23 cellular contexts compared by ENCODE assay signal in the genomic region with DNA sequence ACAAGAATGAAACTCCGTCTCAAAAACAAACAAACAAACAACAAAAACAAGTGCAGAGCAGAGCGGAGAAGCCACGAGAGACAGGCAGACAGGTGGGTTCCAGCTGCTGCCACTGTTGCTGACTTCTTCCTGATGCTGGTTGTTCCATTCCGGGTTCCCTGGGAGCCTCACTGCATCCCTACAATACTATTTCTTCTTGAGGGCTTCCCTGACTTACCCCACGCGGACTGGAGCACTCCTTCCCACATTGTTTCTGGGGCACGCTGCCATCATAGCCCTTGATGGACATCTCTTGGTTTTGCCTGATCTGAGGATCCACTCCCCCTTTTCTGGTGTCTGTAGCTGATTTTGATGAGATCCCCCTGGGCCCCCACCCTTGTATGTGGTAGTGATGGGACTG. TPM values are rescaled to one million over a fixed set of nuclear protein-coding genes. Genes with fewer than 3 reads are reported as not detected.
DNase-seq lines count a peak whose midpoint lies in the region; ATAC-seq, FAIRE-seq and TF ChIP-seq lines count a peak whose summit lies in the region.
"Had no signal": no experiment of that assay in that cellular context is flagged by ENCODE, and none has a peak within 500 bp of the region (broad histone marks: within the 10 kb centered on the region; RNA-seq: fewer than 3 reads in every experiment).

No MANE protein-coding gene starts in this region.

- H3K4me1 Mint-ChIP-seq in GM23338 = peaks cover 76% of the 10 kb centered on the region

- no peak overlapping the region for H4K8ac ChIP-seq in H1 (ENCODE audit: extremely low read depth, insufficient read depth, low read length)

- no peak for DNase-seq in GM23338 (ENCODE audit: low spot score)
- no peak for DNase-seq in H1 (ENCODE audit: low read depth in 1 of 2, low spot score in 2 of 2)
- DNase-seq in H4 (ENCODE audit: low spot score) = no peak
- no peak for DNase-seq in AG08395 (ENCODE audit: low spot score)
- no peak for DNase-seq in hippocampal formation (lab: John Stamatoyannopoulos, UW)
- DNase-seq: 8988T; ACHN; C1 segment of cervical spinal cord; Calu3; CD4-positive, alpha-beta memory T cell; COR-L47; DMS53; DMS79 treated with DMSO at 0.1 percent for 48 hours; GF-D8; GOT3; HFFc6 had no signal

- H2BK12ac ChIP-seq in H1 (ENCODE audit: low read depth, low read length) = peak overlapping the region; percentile 97

- H3K27ac ChIP-seq in GM23338 (ENCODE audit: low read depth) (no peak overlapping the region), HUES6 (ENCODE audit: low read depth, low read length) (no peak overlapping the region), H1 (ENCODE audit: low read depth, low read length) (no peak overlapping the region)
- H3K27ac ChIP-seq: A549 had no signal

- peak overlapping the region; percentile 21; the same call in 1 of the 2 replicates for H2AK5ac ChIP-seq in H1 (ENCODE audit: low read depth, low read length)

- H3K23me2 ChIP-seq in H1 (ENCODE audit: low read depth, low read length) = no peaks in the 10 kb centered on the region; the same call in none of the 2 replicates

- H3K4ac ChIP-seq in H1 (replicated peaks; ENCODE audit: insufficient read length, low read depth, low read length) = no peak overlapping the region

- H3K4me2 ChIP-seq in GM23338 (peak overlapping the region; percentile 70; the same call in 1 of the 2 replicates), H1 (ENCODE audit: insufficient read depth in 1 of 2, low read depth in 2 of 2, low read length in 2 of 2) (peak overlapping the region in 1 of 2 experiments; percentile 49; a peak in 1 of 4 replicates)
- H3K4me2 ChIP-seq: A549 had no signal

- WGBS in H1 (ENCODE audit: extremely low coverage in 1 of 2, insufficient coverage in 1 of 2, insufficient read length in 1 of 2, insufficient replicate concordance in 2 of 2, low coverage in 1 of 2, low lambda C conversion rate in 2 of 2, missing lambda C conversion rate in 1 of 2), 2 experiments = 81% methylated on average over 7 of the region's 7 CpGs; no CpG with 5 or more reads in 1 of the 2 experiments

- ATAC-seq in GM23338 = no peak
- ATAC-seq: A549 had no signal

- H3K14ac ChIP-seq in H1 (ENCODE audit: insufficient read length) = no peak overlapping the region

- H3K79me1 ChIP-seq in H1 (ENCODE audit: low read depth, low read length) = no peaks in the 10 kb centered on the region

- H4K91ac ChIP-seq in H1 (replicated peaks; ENCODE audit: insufficient read length, low read length) = peak overlapping the region; percentile 52

- H3K9ac ChIP-seq in HUES6 (ENCODE audit: low read length) (peak overlapping the region; percentile 19), H1 (replicated peaks in 1 of 4; ENCODE audit: extremely low read depth in 1 of 4, low read depth in 3 of 4, low read length in 3 of 4) (no peak overlapping the region)

- no peaks in the 10 kb centered on the region for H3K79me2 ChIP-seq in GM23338 (replicated peaks; ENCODE audit: insufficient read depth)
- H3K79me2 ChIP-seq in H1 (ENCODE audit: control insufficient read depth in 1 of 2, insufficient read depth in 2 of 2, low read length in 2 of 2) = no peaks in the 10 kb centered on the region

- peak overlapping the region; percentile 54; the same call in 1 of the 2 replicates for H3K18ac ChIP-seq in H1 (ENCODE audit: extremely low read depth, low read length)

- H3K36me3 ChIP-seq in GM23338 (ENCODE audit: insufficient read depth) (no peaks in the 10 kb centered on the region), HUES6 (ENCODE audit: control insufficient read depth, insufficient read depth, low read length) (no peaks in the 10 kb centered on the region), H1 (ENCODE audit: control insufficient read depth in 2 of 4, insufficient read depth in 4 of 4, low read length in 3 of 4) (no peaks in the 10 kb centered on the region)
- H3K36me3 ChIP-seq: HAP-1 had no signal

- H2BK15ac ChIP-seq in H1 (ENCODE audit: low read length) = 0 out of 2 replicates have a peak overlapping the region, but pooled peaks have one; percentile 41

- no peak for TF ChIP-seq RAD21 in H1 (IDR thresholded peaks at IDR 0.05 in 1 of 2, conservative IDR thresholded peaks at IDR 0.05 in 1 of 2; ENCODE audit: low read depth in 2 of 2, low read length in 2 of 2)

- no peak overlapping the region for H2BK120ac ChIP-seq in H1 (replicated peaks; ENCODE audit: low read depth, low read length)

- H3K9me3 ChIP-seq in HUES6 (ENCODE audit: control insufficient read depth, insufficient read depth, low read depth, low read length) (no peaks in the 10 kb centered on the region), H1 (ENCODE audit: insufficient read depth in 2 of 2, low read depth in 1 of 2, low read length in 1 of 2) (no peaks in the 10 kb centered on the region)
- H3K9me3 ChIP-seq: A549, HAP-1 had no signal

- no peak overlapping the region for H3K56ac ChIP-seq in H1 (replicated peaks; ENCODE audit: insufficient read length, low read depth, low read length)

- TF ChIP-seq POLR2A in H1 (IDR thresholded peaks at IDR 0.05; ENCODE audit: control extremely low read depth in 1 of 2, low read depth in 2 of 2, low read length in 2 of 2) = no peak

- H2BK5ac ChIP-seq in H1 (ENCODE audit: low read depth, low read length) = peak overlapping the region; percentile 96; the same call in 1 of the 2 replicates

- peaks cover 78% of the 10 kb centered on the region for H3K4me1 ChIP-seq in GM23338 (ENCODE audit: insufficient read depth)
- peaks cover 68% of the 10 kb centered on the region for H3K4me1 ChIP-seq in HUES6 (ENCODE audit: control insufficient read depth, insufficient read depth, low read length)
- H3K4me1 ChIP-seq in H1 (replicated peaks in 1 of 4; ENCODE audit: control insufficient read depth in 3 of 4, insufficient read depth in 4 of 4, low read length in 3 of 4) = peaks cover 16 to 48% (median 37%) of the 10 kb centered on the region in 4 experiments
- H3K4me1 ChIP-seq: A549 had no signal

- POLR2A ChIA-PET in H1 (lab: Charles Lee; ENCODE audit: partially characterized antibody) = interaction anchor here (1.1 to 3.3 kb wide), 4 partner anchors 9 to 40 kb away, joined by 3 to 17 read pairs (median 5); partner anchors contain the start of gene OAT

- TF ChIP-seq EP300 in H1 (IDR thresholded peaks at IDR 0.05; ENCODE audit: borderline replicate concordance in 1 of 2, low read depth in 2 of 2, low read length in 2 of 2) = no peak

- peaks cover 11% of the 10 kb centered on the region for H3F3A ChIP-seq in GM23338 (replicated peaks; ENCODE audit: low read depth)

- TF ChIP-seq CTCF in GM23338 (conservative IDR thresholded peaks at IDR 0.05; ENCODE audit: low read depth in 2 of 2) (no peak), H1 (IDR thresholded peaks at IDR 0.05; ENCODE audit: control extremely low read depth in 1 of 3, insufficient read depth in 1 of 3, low read depth in 1 of 3, low read length in 3 of 3) (no peak)

- H3K23ac ChIP-seq in H1 (ENCODE audit: insufficient read length) = no peak overlapping the region

- H3K27ac Mint-ChIP-seq in GM23338 = no peak overlapping the region
- H3K27ac Mint-ChIP-seq: CD4-positive, alpha-beta memory T cell; HFFc6 had no signal

- FAIRE-seq in H1 (lab: Jason Lieb, UNC) = no peak
- FAIRE-seq: A549, GM12891, GM19239 had no signal

- H3K4me3 ChIP-seq in GM23338 (no peak overlapping the region), HUES6 (ENCODE audit: low read depth, low read length) (no peak overlapping the region), H1 (ENCODE audit: extremely low read depth in 1 of 4, insufficient read depth in 2 of 4, low read depth in 3 of 4, low read length in 4 of 4) (no peak overlapping the region)
- H3K4me3 ChIP-seq: A549, HAP-1 had no signal

- H3K9me2 ChIP-seq in GM23338 (ENCODE audit: insufficient read depth) = no peaks in the 10 kb centered on the region

- H2AFZ ChIP-seq in GM23338 = no peak overlapping the region
- H2AFZ ChIP-seq in H1 (ENCODE audit: low read length) = no peak overlapping the region

- CTCF ChIA-PET in H1 (lab: Charles Lee; ENCODE audit: partially characterized antibody) = interaction anchor here (0.8 to 1.4 kb wide), 4 partner anchors 25 to 777 kb away, joined by 3 read pairs; no protein-coding TSS in a partner anchor

- peak overlapping the region; percentile 75; the same call in 1 of the 2 replicates for H2BK20ac ChIP-seq in H1 (ENCODE audit: low read length)

- H3K27me3 ChIP-seq in GM23338 (ENCODE audit: insufficient read depth) (peaks cover 6% of the 10 kb centered on the region), HUES6 (ENCODE audit: control insufficient read depth, insufficient read depth, low read length) (peaks cover 10% of the 10 kb centered on the region), H1 (replicated peaks in 1 of 4; ENCODE audit: control insufficient read depth in 3 of 4, extremely low read depth in 1 of 4, insufficient read depth in 3 of 4, low read length in 3 of 4) (peaks cover 0 to 7% (median 5%) of the 10 kb centered on the region in 4 experiments; a peak in 6 of 7 replicates)

- H4K20me1 ChIP-seq in GM23338 (replicated peaks; ENCODE audit: insufficient read depth) (no peaks in the 10 kb centered on the region), H1 (replicated peaks in 1 of 2; ENCODE audit: control insufficient read depth in 1 of 2, insufficient read depth in 2 of 2, low read length in 2 of 2) (no peaks in the 10 kb centered on the region)

- H3K27me3 Mint-ChIP-seq in GM23338 (ENCODE audit: insufficient read depth, low read depth, poor library complexity) = peaks cover 33% of the 10 kb centered on the region

- H3K36me3 Mint-ChIP-seq in GM23338 (ENCODE audit: low read depth) = no peaks in the 10 kb centered on the region
- H3K36me3 Mint-ChIP-seq: CD4-positive, alpha-beta memory T cell had no signal

- no peak overlapping the region for H4K5ac ChIP-seq in H1 (ENCODE audit: insufficient read length, low read depth, low read length)

- no peaks in the 10 kb centered on the region for H3K9me3 Mint-ChIP-seq in GM23338
- H3K9me3 Mint-ChIP-seq: CD4-positive, alpha-beta memory T cell; HFFc6 had no signal

- no peak overlapping the region for H3K4me3 Mint-ChIP-seq in GM23338
- H3K4me3 Mint-ChIP-seq: CD4-positive, alpha-beta memory T cell; HFFc6 had no signal

RNA-seq across cellular contexts. Expression of gene NKX1-2, which starts 5.6 kb away (rescaled TPM):
- 37.0 and 39.4 TPM in 2 replicates for total RNA-seq in GM23338 (2014; rRNA removed; shearing (Covaris generic))
- 9.4 and 9.8 TPM in 2 replicates for polyA plus RNA-seq in GM23338 (2016; fragmentation: Nextera tagmentation; extraction: Ambion mirVana)
- total RNA-seq in H1 (2021; fragmentation: NEBNext Ultra II Directional; extraction: Animal tissue kit (Norgen Biotek cat#: 25700)) = 33.9 and 34.9 TPM in 2 replicates
- 11.5 and 12.7 TPM in 2 replicates for polyA plus RNA-seq in H1 (2011; rRNA removed)
- 17.0 TPM for polyA plus RNA-seq in H1 (2011; cell fraction: cytosol; rRNA removed)
- polyA plus RNA-seq in H1 (2011; cell fraction: nucleus; rRNA removed) = 9.4 TPM
- 17.0 to 28.5 TPM (median 22.6 TPM) in 4 replicates for polyA plus RNA-seq in H1 (2012, experiment 1 of 2)
- 25.6 TPM for polyA plus RNA-seq in H1 (2012, experiment 2 of 2)
- 22.8 TPM for polyA plus RNA-seq in H1 (2013, experiment 1 of 2)
- 23.9 TPM for polyA plus RNA-seq in H1 (2013, experiment 2 of 2)
- polyA minus RNA-seq in H1 (2011; rRNA and poly(A)+ RNA removed) = 18.1 and 19.2 TPM in 2 replicates
- 29.8 TPM for polyA minus RNA-seq in H1 (2011; cell fraction: cytosol; rRNA and poly(A)+ RNA removed)
- 15.2 TPM for polyA minus RNA-seq in H1 (2011; cell fraction: nucleus; rRNA and poly(A)+ RNA removed)
- 0.02 TPM in 1 of 2 replicates, not detected in the other for total RNA-seq in H4 (2014; rRNA removed; shearing (Covaris generic))
- total RNA-seq: Calu3; CD4-positive, alpha-beta memory T cell; Daoy; HFFc6 had no signal
- polyA plus RNA-seq: BJ; CD4-positive, alpha-beta memory T cell had no signal

RNA-seq across cellular contexts. Expression of gene LHPP, which starts 6.2 kb away (rescaled TPM):
- total RNA-seq in GM23338 (2014; rRNA removed; shearing (Covaris generic)) = 34.1 and 40.2 TPM in 2 replicates
- polyA plus RNA-seq in GM23338 (2016; fragmentation: Nextera tagmentation; extraction: Ambion mirVana) (25.5 and 27.4 TPM in 2 replicates), H1 (2011; rRNA removed) (45.0 and 50.5 TPM in 2 replicates)
- total RNA-seq in H1 (2021; fragmentation: NEBNext Ultra II Directional; extraction: Animal tissue kit (Norgen Biotek cat#: 25700)) = 26.0 and 27.5 TPM in 2 replicates
- polyA plus RNA-seq in H1 (2011; cell fraction: cytosol; rRNA removed) = 39.2 TPM
- polyA plus RNA-seq in H1 (2011; cell fraction: nucleus; rRNA removed) = 40.4 TPM
- 20.9 to 42.0 TPM (median 37.2 TPM) in 4 replicates for polyA plus RNA-seq in H1 (2012, experiment 1 of 2)
- 36.6 TPM for polyA plus RNA-seq in H1 (2012, experiment 2 of 2)
- 18.9 TPM for polyA plus RNA-seq in H1 (2013, experiment 1 of 2)
- polyA plus RNA-seq in H1 (2013, experiment 2 of 2) = 18.9 TPM
- 19.6 and 21.2 TPM in 2 replicates for polyA minus RNA-seq in H1 (2011; rRNA and poly(A)+ RNA removed)
- polyA minus RNA-seq in H1 (2011; cell fraction: cytosol; rRNA and poly(A)+ RNA removed) = 10.4 TPM
- 24.9 TPM for polyA minus RNA-seq in H1 (2011; cell fraction: nucleus; rRNA and poly(A)+ RNA removed)
- 8.2 and 20.3 TPM in 2 replicates for total RNA-seq in H4 (2014; rRNA removed; shearing (Covaris generic))

RNA-seq across cellular contexts. Expression of gene OAT, which starts 36.7 kb away (rescaled TPM):
- 139 and 158 TPM in 2 replicates for total RNA-seq in GM23338 (2014; rRNA removed; shearing (Covaris generic))
- polyA plus RNA-seq in GM23338 (2016; fragmentation: Nextera tagmentation; extraction: Ambion mirVana) (131 and 136 TPM in 2 replicates), H1 (2011; rRNA removed) (40.3 and 67.8 TPM in 2 replicates)
- total RNA-seq in H1 (2021; fragmentation: NEBNext Ultra II Directional; extraction: Animal tissue kit (Norgen Biotek cat#: 25700)) = 121 TPM in 2 replicates
- polyA plus RNA-seq in H1 (2011; cell fraction: cytosol; rRNA removed) = 78.9 TPM
- 33.9 TPM for polyA plus RNA-seq in H1 (2011; cell fraction: nucleus; rRNA removed)
- polyA plus RNA-seq in H1 (2012, experiment 1 of 2) = 69.7 to 96.8 TPM (median 81.5 TPM) in 4 replicates
- polyA plus RNA-seq in H1 (2012, experiment 2 of 2) = 10.6 TPM
- polyA plus RNA-seq in H1 (2013, experiment 1 of 2) = 57.5 TPM
- polyA plus RNA-seq in H1 (2013, experiment 2 of 2) = 54.5 TPM
- 65.2 and 99.5 TPM in 2 replicates for polyA minus RNA-seq in H1 (2011; rRNA and poly(A)+ RNA removed)
- polyA minus RNA-seq in H1 (2011; cell fraction: cytosol; rRNA and poly(A)+ RNA removed) = 42.3 TPM
- 33.1 TPM for polyA minus RNA-seq in H1 (2011; cell fraction: nucleus; rRNA and poly(A)+ RNA removed)
- total RNA-seq in H4 (2014; rRNA removed; shearing (Covaris generic)) = 198 and 200 TPM in 2 replicates

Comparison
In these comparisons a context has a peak if more than half of its experiments do, and no peak if none do; other contexts are left out.
1. RNA of gene NKX1-2, which starts 5.6 kb away (total RNA-seq): 37.0 to 39.4 TPM in GM23338 and 33.9 to 34.9 TPM in H1; 0.02 TPM in H4; every median in the first group is over 10 times any median in the second.